Comparison of ENCODE assay signal across 1 cellular context in genomic region chr7:41873781-41874180, GRCh38.
TF ChIP-seq lines count a peak whose summit lies in the region.

No MANE protein-coding gene starts in this region.

TF ChIP-seq in IMR-90, 13 proteins besides CTCF, POLR2A, EP300 and RAD21:
- no peak for TF ChIP-seq MXI1 (IDR thresholded peaks at IDR 0.05; ENCODE audit: borderline replicate concordance, low read depth, low read length)
- no peak for TF ChIP-seq USF2 (IDR thresholded peaks at IDR 0.05; ENCODE audit: low read depth, low read length)
- TF ChIP-seq NFE2L2 (IDR thresholded peaks at IDR 0.05; ENCODE audit: low read depth, low read length) = no peak
- TF ChIP-seq CHD1 (IDR thresholded peaks at IDR 0.05; ENCODE audit: low read depth, low read length) = no peak
- no peak for TF ChIP-seq CEBPB (IDR thresholded peaks at IDR 0.05; ENCODE audit: low read depth, low read length)
- TF ChIP-seq ELK1 (IDR thresholded peaks at IDR 0.05; ENCODE audit: borderline replicate concordance, low read depth, low read length) = no peak
- TF ChIP-seq FOS (IDR thresholded peaks at IDR 0.05; ENCODE audit: low read depth, low read length) = no peak
- no peak for TF ChIP-seq BHLHE40 (IDR thresholded peaks at IDR 0.05; ENCODE audit: low read depth, low read length)
- no peak for TF ChIP-seq SMC3 (IDR thresholded peaks at IDR 0.05; ENCODE audit: low read depth, low read length)
- no peak for TF ChIP-seq MAFK (IDR thresholded peaks at IDR 0.05; ENCODE audit: low read depth, low read length)
- TF ChIP-seq RFX5 (IDR thresholded peaks at IDR 0.05; ENCODE audit: low read depth, low read length) = no peak
- no peak for TF ChIP-seq MAZ (IDR thresholded peaks at IDR 0.05; ENCODE audit: borderline replicate concordance, low read depth, low read length)
- no peak for TF ChIP-seq RCOR1 (IDR thresholded peaks at IDR 0.05; ENCODE audit: insufficient replicate concordance, low read length)
